Comparison of ENCODE assay signal across 28 cellular contexts in the genomic region with DNA sequence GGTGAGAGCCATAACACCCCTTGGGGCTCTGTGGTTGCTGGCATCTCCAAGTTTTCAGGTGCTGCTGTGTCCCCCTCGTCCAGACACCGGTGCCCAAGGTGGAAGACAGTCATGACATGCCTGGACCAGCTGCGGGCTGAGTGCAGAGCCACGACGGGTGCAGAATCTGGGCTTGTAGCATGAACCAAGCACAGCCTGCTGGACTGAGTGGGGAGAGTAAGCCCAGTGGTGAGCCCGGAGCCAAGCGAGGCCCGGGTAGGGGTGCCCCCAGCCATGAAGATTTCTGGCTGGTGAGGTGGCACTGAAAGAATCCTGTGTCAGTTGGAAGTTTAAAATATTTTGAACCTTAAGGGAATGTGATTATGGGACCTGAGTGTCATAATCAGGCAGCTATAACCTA.
"Had no signal": no experiment of that assay in that cellular context is flagged by ENCODE, and none has a peak within 500 bp of the region (broad histone marks: within the 10 kb centered on the region; RNA-seq: fewer than 3 reads in every experiment).

No MANE protein-coding gene starts in this region.

- H3K4me3 Mint-ChIP-seq: central memory CD8-positive, alpha-beta T cell; dendritic cell treated with granulocyte-macrophage colony-stimulating factor and Interleukin-4, amounts not matched to agents 40 ng/mL and 50 ng/mL, for 4 days; immature natural killer cell; memory B cell; mesothelial cell of epicardium; naive B cell; natural killer cell treated with Interleukin-12 subunit alpha and Interleukin-12 subunit beta and Interleukin-15 and Interleukin-18, amount 100 ng/mL, for 72 hours; stimulated activated naive CD8-positive, alpha-beta T cell treated with anti-CD3 and anti-CD28 coated beads, Interleukin-15, amount 100 ng/mL, for 72 hours; type B pancreatic cell had no signal

- H3K27me3 Mint-ChIP-seq: central memory CD8-positive, alpha-beta T cell; memory B cell; naive B cell; stimulated activated naive CD8-positive, alpha-beta T cell treated with anti-CD3 and anti-CD28 coated beads, Interleukin-15, amount 100 ng/mL, for 72 hours; type B pancreatic cell had no signal

- H3K4me1 ChIP-seq: colonic mucosa, pancreas, right lobe of liver had no signal

- H3K36me3 Mint-ChIP-seq: immature natural killer cell; natural killer cell treated with Interleukin-12 subunit alpha and Interleukin-12 subunit beta and Interleukin-15 and Interleukin-18, amount 100 ng/mL, for 72 hours; type B pancreatic cell had no signal

- H3K9me3 Mint-ChIP-seq: central memory CD8-positive, alpha-beta T cell; dendritic cell treated with granulocyte-macrophage colony-stimulating factor and Interleukin-4, amounts not matched to agents 40 ng/mL and 50 ng/mL, for 4 days; immature natural killer cell; memory B cell; natural killer cell treated with Interleukin-12 subunit alpha and Interleukin-12 subunit beta and Interleukin-15 and Interleukin-18, amount 100 ng/mL, for 72 hours; type B pancreatic cell had no signal

- H3K27ac Mint-ChIP-seq: dendritic cell treated with granulocyte-macrophage colony-stimulating factor and Interleukin-4, amounts not matched to agents 40 ng/mL and 50 ng/mL, for 4 days; immature natural killer cell; memory B cell; mesothelial cell of epicardium; natural killer cell treated with Interleukin-12 subunit alpha and Interleukin-12 subunit beta and Interleukin-15 and Interleukin-18, amount 100 ng/mL, for 72 hours; type B pancreatic cell had no signal

- H3K27me3 ChIP-seq: colonic mucosa, esophagus squamous epithelium, pancreas, right lobe of liver, suprapubic skin, thyroid gland had no signal

- H3K4me3 ChIP-seq: colonic mucosa, esophagus squamous epithelium, lung, mucosa of descending colon, pancreas, right lobe of liver, suprapubic skin, thyroid gland had no signal

- DNase-seq: colonic mucosa; effector CD8-positive, alpha-beta T cell; esophagus squamous epithelium; foreskin melanocyte; hypothalamus; immature natural killer cell; mucosa of descending colon; naive B cell; occipital lobe; pancreas; retina; right lobe of liver; small intestine; stimulated activated CD4-positive, alpha-beta T cell treated with anti-CD3 and anti-CD28 coated beads, Interleukin-12 subunit alpha, Interleukin-12 subunit beta, amount 100 ng/mL, for 4 hours; stimulated activated CD4-positive, alpha-beta T cell treated with anti-CD3 and anti-CD28 coated beads, Interleukin-1b, Interleukin-23, amount 100 ng/mL, for 48 hours; stimulated activated CD4-positive, alpha-beta T cell treated with anti-CD3 and anti-CD28 coated beads, Interleukin-4, amount 100 ng/mL, for 1 hour; stimulated activated CD8-positive, alpha-beta memory T cell treated with anti-CD3 and anti-CD28 coated beads, Interleukin-4, amount 100 ng/mL, for 48 hours; stimulated activated naive CD4-positive, alpha-beta T cell; stimulated activated naive CD8-positive, alpha-beta T cell treated with anti-CD3 and anti-CD28 coated beads, Interleukin-15, amount 100 ng/mL, for 72 hours; thyroid gland had no signal

- H3K27ac ChIP-seq: colonic mucosa, esophagus squamous epithelium, pancreas, right lobe of liver, suprapubic skin, thyroid gland had no signal

- H3K4me1 Mint-ChIP-seq: central memory CD8-positive, alpha-beta T cell; immature natural killer cell; memory B cell; naive B cell; stimulated activated naive CD8-positive, alpha-beta T cell treated with anti-CD3 and anti-CD28 coated beads, Interleukin-15, amount 100 ng/mL, for 72 hours had no signal

- H3K36me3 ChIP-seq: colonic mucosa, esophagus squamous epithelium, pancreas, right lobe of liver, suprapubic skin, thyroid gland had no signal

- H3K9me3 ChIP-seq: colonic mucosa, esophagus squamous epithelium, mucosa of descending colon, pancreas, right lobe of liver, suprapubic skin, thyroid gland had no signal
